12 cellular contexts compared by ENCODE assay signal in genomic region chr11:61283613-61284012, GRCh38. TPM values are rescaled to one million over a fixed set of nuclear protein-coding genes. Genes with fewer than 3 reads are reported as not detected.
"Had no signal": no experiment of that assay in that cellular context is flagged by ENCODE, and none has a peak within 500 bp of the region (broad histone marks: within the 10 kb centered on the region; RNA-seq: fewer than 3 reads in every experiment).

No MANE protein-coding gene starts in this region.

- H3K4me2 ChIP-seq: KMS-11 had no signal

- H3K36me3 ChIP-seq: HAP-1 had no signal

- H3K4me3 ChIP-seq: GM23248, HAP-1 had no signal

- H3K9ac ChIP-seq: GM23248, KMS-11 had no signal

- DNase-seq: GM23248, GOT3, H7, IMR-90, Karpas-422, KBM-7 had no signal

- H3K4me1 ChIP-seq: HAP-1 had no signal

- H3K9me3 ChIP-seq: HAP-1 had no signal

- H3K27ac ChIP-seq: GM23248, HL-60, KMS-11 had no signal

- ATAC-seq: HCT116 had no signal

- H2AFZ ChIP-seq: GM23248 had no signal

RNA-seq across cellular contexts. Expression of gene PGA5, which starts 42.6 kb away (rescaled TPM):
- total RNA-seq: GM23248, H4, HT1080, IMR-90 had no signal
- polyA plus RNA-seq: GM23248, IMR-90 had no signal
